ENCODE assay signal across 23 cellular contexts in the genomic region with DNA sequence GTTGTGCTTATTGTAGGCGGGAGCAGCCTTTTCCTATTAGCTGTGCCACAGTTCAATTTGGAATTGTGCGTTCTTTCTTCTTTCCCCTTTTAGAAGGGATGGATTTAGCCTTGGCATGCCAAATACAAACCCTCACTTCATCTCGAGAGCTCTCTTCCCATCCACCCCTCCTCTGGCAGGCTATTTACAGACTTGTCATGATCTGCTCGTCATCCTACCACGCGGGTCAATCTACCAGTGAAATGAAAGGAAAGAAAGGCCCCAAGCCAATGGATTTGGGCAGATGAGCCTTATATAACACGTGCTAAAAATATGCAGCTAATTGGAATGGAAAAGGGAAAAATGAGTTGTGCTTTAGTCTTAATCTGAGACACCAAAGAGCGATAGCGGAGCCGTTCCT.
DNase-seq lines count a peak whose midpoint lies in the region; ATAC-seq, FAIRE-seq and TF ChIP-seq lines count a peak whose summit lies in the region.
"Had no signal": no experiment of that assay in that cellular context is flagged by ENCODE, and none has a peak within 500 bp of the region (broad histone marks: within the 10 kb centered on the region; RNA-seq: fewer than 3 reads in every experiment).

No MANE protein-coding gene starts in this region.

- DNase-seq in Ammon's horn (ENCODE audit: low spot score) (peak; percentile 87), cardiac muscle cell (ENCODE audit: low read depth in 1 of 2, low spot score in 1 of 2) (peak in 1 of 2 donors; percentile 49), nucleus accumbens (lab: John Stamatoyannopoulos, UW) (peak in 36 of 56 donors; percentile 7 to 83 (median 48)), prostate gland (ENCODE audit: low spot score) (no peak), GM12891 (ENCODE audit: insufficient read length, low spot score) (no peak), foreskin fibroblast (no peak)
- DNase-seq: activated CD4-positive, alpha-beta T cell treated with anti-CD3 and anti-CD28 coated beads for 36 hours; activated naive CD4-positive, alpha-beta T cell treated with anti-CD3 and anti-CD28 coated beads for 36 hours; activated T-cell treated with anti-CD3 and anti-CD28 coated beads, Interleukin-2, amount 50 U/mL, for 72 hours; BE2C; colonic mucosa; NCI-H1048; NCI-H1930; NCI-H345; OCI-M1; SHP77 treated with DMSO at 0.1 percent for 48 hours; stimulated activated CD8-positive, alpha-beta memory T cell treated with anti-CD3 and anti-CD28 coated beads, Interleukin-4, amount 100 ng/mL, for 48 hours; T-cell; upper lobe of left lung had no signal

- H3K27ac Mint-ChIP-seq in brain, result peak overlapping the region; percentile 41 to 91 (median 78)
- H3K27ac Mint-ChIP-seq: activated CD4-positive, alpha-beta T cell treated with anti-CD3 and anti-CD28 coated beads for 36 hours; activated naive CD4-positive, alpha-beta T cell treated with anti-CD3 and anti-CD28 coated beads for 36 hours; activated T-cell treated with anti-CD3 and anti-CD28 coated beads, Interleukin-2, amount 50 U/mL, for 72 hours; T-cell had no signal

- no peak for FAIRE-seq in GM12891 (lab: Jason Lieb, UNC)
- FAIRE-seq: astrocyte, endometrium had no signal

- H3K27me3 ChIP-seq in cardiac muscle cell, result no peaks in the 10 kb centered on the region
- no peaks in the 10 kb centered on the region for H3K27me3 ChIP-seq in prostate gland (replicated peaks; ENCODE audit: insufficient read depth)
- H3K27me3 ChIP-seq: BE2C, colonic mucosa, upper lobe of left lung had no signal

- H3K36me3 Mint-ChIP-seq in brain, result no peaks in the 10 kb centered on the region

- TF ChIP-seq POLR2A in prostate gland (IDR thresholded peaks at IDR 0.05), result no peak
- TF ChIP-seq POLR2A in GM12891 (IDR thresholded peaks at IDR 0.05; ENCODE audit: low read depth, low read length), result no peak

- H3K4me1 ChIP-seq in cardiac muscle cell (ENCODE audit: low read depth) (peaks cover 25% of the 10 kb centered on the region), prostate gland (replicated peaks) (no peaks in the 10 kb centered on the region)
- H3K4me1 ChIP-seq: colonic mucosa had no signal

- H3K4me1 Mint-ChIP-seq in brain, result peaks cover 16% of the 10 kb centered on the region
- H3K4me1 Mint-ChIP-seq: activated CD4-positive, alpha-beta T cell treated with anti-CD3 and anti-CD28 coated beads for 36 hours; T-cell had no signal

- H3K9me3 ChIP-seq in cardiac muscle cell (ENCODE audit: low read depth), result no peaks in the 10 kb centered on the region
- H3K9me3 ChIP-seq in prostate gland, result no peaks in the 10 kb centered on the region
- H3K9me3 ChIP-seq: BE2C, colonic mucosa, upper lobe of left lung had no signal

- intact Hi-C loops in prostate gland (cut with DNase I), result no loop called here

- peaks cover 0 to 4% (median 0%) of the 10 kb centered on the region in 5 experiments for H3K9me3 Mint-ChIP-seq in brain
- H3K9me3 Mint-ChIP-seq: activated naive CD4-positive, alpha-beta T cell treated with anti-CD3 and anti-CD28 coated beads for 36 hours had no signal

- peak overlapping the region; percentile 51 for H3K27ac ChIP-seq in cardiac muscle cell
- H3K27ac ChIP-seq in prostate gland, result no peak overlapping the region
- H3K27ac ChIP-seq: colonic mucosa had no signal

- ATAC-seq in activated CD4-positive, CD25-positive, alpha-beta regulatory T cell treated with anti-CD3 and anti-CD28 coated beads, Interleukin-2, amount 50 U/mL, for 24 hours, result no peak
- ATAC-seq: activated CD4-positive, alpha-beta T cell treated with anti-CD3 and anti-CD28 coated beads for 36 hours; activated T-cell treated with anti-CD3 and anti-CD28 coated beads, Interleukin-2, amount 50 U/mL, for 72 hours; T-cell had no signal

- H3K4me3 ChIP-seq in cardiac muscle cell, result no peak overlapping the region
- H3K4me3 ChIP-seq in prostate gland, result no peak overlapping the region
- H3K4me3 ChIP-seq in foreskin fibroblast (ENCODE audit: low read depth in 1 of 2, low read length in 2 of 2), result no peak overlapping the region
- H3K4me3 ChIP-seq: colonic mucosa, upper lobe of left lung had no signal

- no peaks in the 10 kb centered on the region for H3K27me3 Mint-ChIP-seq in brain
- H3K27me3 Mint-ChIP-seq: activated CD4-positive, alpha-beta T cell treated with anti-CD3 and anti-CD28 coated beads for 36 hours; T-cell had no signal

- TF ChIP-seq CTCF in brain (conservative IDR thresholded peaks at IDR 0.05), result no peak
- no peak for TF ChIP-seq CTCF in cardiac muscle cell (IDR thresholded peaks at IDR 0.05; ENCODE audit: low read depth, low read length)
- no peak for TF ChIP-seq CTCF in prostate gland (IDR thresholded peaks at IDR 0.05)
- TF ChIP-seq CTCF in foreskin fibroblast (IDR thresholded peaks at IDR 0.05; ENCODE audit: low read depth, low read length), result no peak

- peak overlapping the region in 2 of 5 experiments; percentile 29 to 42 for H3K4me3 Mint-ChIP-seq in brain
- H3K4me3 Mint-ChIP-seq: activated CD4-positive, alpha-beta T cell treated with anti-CD3 and anti-CD28 coated beads for 36 hours; activated naive CD4-positive, alpha-beta T cell treated with anti-CD3 and anti-CD28 coated beads for 36 hours; activated T-cell treated with anti-CD3 and anti-CD28 coated beads, Interleukin-2, amount 50 U/mL, for 72 hours; T-cell had no signal

- H3K36me3 ChIP-seq in cardiac muscle cell (no peaks in the 10 kb centered on the region), prostate gland (no peaks in the 10 kb centered on the region)
- H3K36me3 ChIP-seq: BE2C, colonic mucosa, upper lobe of left lung had no signal

- 90% methylated on average over 10 of the region's 10 CpGs for WGBS in prostate gland

TF ChIP-seq in GM12891, 5 proteins besides CTCF, POLR2A, EP300 and RAD21:
- TF ChIP-seq PAX5 (IDR thresholded peaks at IDR 0.05; ENCODE audit: insufficient read depth, low read length, severe bottlenecking) (no peak), SPI1 (IDR thresholded peaks at IDR 0.05; ENCODE audit: low read depth, low read length) (no peak), TAF1 (IDR thresholded peaks at IDR 0.05; ENCODE audit: low read depth, low read length) (no peak), POU2F2 (IDR thresholded peaks at IDR 0.05; ENCODE audit: low read depth, low read length) (no peak)

Comparison
In these comparisons a context has a peak if more than half of its experiments do, and no peak if none do; other contexts are left out.
1. DNase-seq: peak in Ammon's horn (single experiment) and nucleus accumbens (36 of 56); none in prostate gland (single experiment), GM12891 (single experiment) and foreskin fibroblast (0 of 2).